In genomic region chr5:128825826-128826225, GRCh38 we compare ENCODE assay signal across 22 cellular contexts.
DNase-seq lines count a peak whose midpoint lies in the region; ATAC-seq and TF ChIP-seq lines count a peak whose summit lies in the region.
"Had no signal": no experiment of that assay in that cellular context is flagged by ENCODE, and none has a peak within 500 bp of the region (broad histone marks: within the 10 kb centered on the region; RNA-seq: fewer than 3 reads in every experiment).

No MANE protein-coding gene starts in this region.

- H3K27ac Mint-ChIP-seq in activated T-helper 17 cell treated with anti-CD3 and anti-CD28 coated beads, Interleukin-2, amount 50 U/mL, for 72 hours = no peak overlapping the region
- H3K27ac Mint-ChIP-seq: activated CD4-positive, alpha-beta memory T cell treated with anti-CD3 and anti-CD28 coated beads for 36 hours; activated naive CD4-positive, alpha-beta T cell treated with anti-CD3 and anti-CD28 coated beads for 36 hours; T-helper 1 cell treated with Interleukin-12 subunit alpha and Interleukin-12 subunit beta and Interleukin-4 antibody, amounts not matched to agents 30 μg/mL and 1 μg/mL, for 36 hours had no signal

- no peaks in the 10 kb centered on the region for H3K27me3 ChIP-seq in brain microvascular endothelial cell (replicated peaks)
- H3K27me3 ChIP-seq in skeletal muscle satellite cell (ENCODE audit: control insufficient read depth, insufficient read depth, low read length) = no peaks in the 10 kb centered on the region
- H3K27me3 ChIP-seq: heart left ventricle, right atrium auricular region, transverse colon had no signal

- H3K9me3 ChIP-seq in skeletal muscle satellite cell (replicated peaks; ENCODE audit: low read length) = no peaks in the 10 kb centered on the region
- H3K9me3 ChIP-seq: heart left ventricle, right atrium auricular region, SJCRH30, transverse colon had no signal

- no peak overlapping the region for H3K27ac ChIP-seq in brain microvascular endothelial cell
- H3K27ac ChIP-seq: coronary artery, heart left ventricle, right atrium auricular region, SJCRH30, transverse colon had no signal

- in situ Hi-C loops in brain microvascular endothelial cell (cut with HindIII; ENCODE audit: low pct_ligation_motif_present, low sequenced_read_pairs) = loop anchor here (25.0 kb wide), 2 partner anchors 139 to 614 kb away; no protein-coding TSS in a partner anchor

- no peak overlapping the region for H3K4me3 Mint-ChIP-seq in activated T-helper 17 cell treated with anti-CD3 and anti-CD28 coated beads, Interleukin-2, amount 50 U/mL, for 72 hours
- H3K4me3 Mint-ChIP-seq: activated CD4-positive, alpha-beta memory T cell treated with anti-CD3 and anti-CD28 coated beads for 36 hours; activated naive CD4-positive, alpha-beta T cell treated with anti-CD3 and anti-CD28 coated beads for 36 hours; T-helper 1 cell treated with Interleukin-12 subunit alpha and Interleukin-12 subunit beta and Interleukin-4 antibody, amounts not matched to agents 30 μg/mL and 1 μg/mL, for 36 hours had no signal

- H3K4me1 ChIP-seq in skeletal muscle satellite cell (ENCODE audit: control insufficient read depth, insufficient read depth, low read length) = peaks cover 13% of the 10 kb centered on the region
- H3K4me1 ChIP-seq: heart left ventricle, right atrium auricular region, SJCRH30, transverse colon had no signal

- ATAC-seq in GM19463 (IDR thresholded peaks at IDR 0.05; ENCODE audit: unreplicated experiment) = no peak
- no peak for ATAC-seq in activated T-helper 17 cell treated with anti-CD3 and anti-CD28 coated beads, Interleukin-2, amount 50 U/mL, for 72 hours (replicated peaks)

- H3K36me3 ChIP-seq in brain microvascular endothelial cell (replicated peaks) (no peaks in the 10 kb centered on the region), skeletal muscle satellite cell (ENCODE audit: insufficient read depth, low read length) (no peaks in the 10 kb centered on the region)
- H3K36me3 ChIP-seq: heart left ventricle, right atrium auricular region, SJCRH30, transverse colon had no signal

- H3K4me1 Mint-ChIP-seq in activated T-helper 17 cell treated with anti-CD3 and anti-CD28 coated beads, Interleukin-2, amount 50 U/mL, for 72 hours = no peaks in the 10 kb centered on the region

- no peaks in the 10 kb centered on the region for H3K27me3 Mint-ChIP-seq in activated T-helper 17 cell treated with anti-CD3 and anti-CD28 coated beads, Interleukin-2, amount 50 U/mL, for 72 hours

- TF ChIP-seq CTCF in brain microvascular endothelial cell (IDR thresholded peaks at IDR 0.05; ENCODE audit: low read depth, low read length, missing control alignments) = no peak
- no peak for TF ChIP-seq CTCF in fibroblast of pulmonary artery (IDR thresholded peaks at IDR 0.05; ENCODE audit: low read length, missing control alignments)

- H3K9me3 Mint-ChIP-seq in activated T-helper 17 cell treated with anti-CD3 and anti-CD28 coated beads, Interleukin-2, amount 50 U/mL, for 72 hours = no peaks in the 10 kb centered on the region
- H3K9me3 Mint-ChIP-seq: activated CD4-positive, alpha-beta memory T cell treated with anti-CD3 and anti-CD28 coated beads for 36 hours; activated naive CD4-positive, alpha-beta T cell treated with anti-CD3 and anti-CD28 coated beads for 36 hours; T-helper 1 cell treated with Interleukin-12 subunit alpha and Interleukin-12 subunit beta and Interleukin-4 antibody, amounts not matched to agents 30 μg/mL and 1 μg/mL, for 36 hours had no signal

- H3K4me3 ChIP-seq in brain microvascular endothelial cell (ENCODE audit: low read depth, low read length) (no peak overlapping the region), fibroblast of pulmonary artery (replicated peaks; ENCODE audit: low read depth, low read length) (no peak overlapping the region), skeletal muscle satellite cell (ENCODE audit: low read length) (no peak overlapping the region)
- H3K4me3 ChIP-seq: coronary artery, heart left ventricle, right atrium auricular region, SJCRH30, transverse colon had no signal

- H3K36me3 Mint-ChIP-seq in activated T-helper 17 cell treated with anti-CD3 and anti-CD28 coated beads, Interleukin-2, amount 50 U/mL, for 72 hours (ENCODE audit: low read depth) = no peaks in the 10 kb centered on the region
- H3K36me3 Mint-ChIP-seq: activated CD4-positive, alpha-beta memory T cell treated with anti-CD3 and anti-CD28 coated beads for 36 hours had no signal

- H3K9ac ChIP-seq in skeletal muscle satellite cell (ENCODE audit: low read depth, low read length) = no peak overlapping the region

- H3K4me2 ChIP-seq in skeletal muscle satellite cell (ENCODE audit: low read length) = peak overlapping the region; percentile 29

- DNase-seq in HT1080 (ENCODE audit: low read depth) (peak; percentile 18), brain microvascular endothelial cell (peak; percentile 36), fibroblast of pulmonary artery (ENCODE audit: low read depth) (peak; percentile 83), NCI-H1694 treated with DMSO at 0.1 percent for 48 hours (lab: John Stamatoyannopoulos, UW) (no peak)
- DNase-seq: activated CD4-positive, alpha-beta memory T cell treated with anti-CD3 and anti-CD28 coated beads for 36 hours; activated naive CD4-positive, alpha-beta T cell treated with anti-CD3 and anti-CD28 coated beads for 36 hours; AML-193; aorta; DND-41; heart left ventricle; Kasumi-1; NCI-H2171 treated with DMSO at 0.1 percent for 48 hours; NCI-H526 treated with DMSO at 0.1 percent for 48 hours; SJCRH30; stimulated activated naive CD4-positive, alpha-beta T cell treated with Interleukin-2 at 50 U/mL for 16 hours; transverse colon had no signal
